In the genomic region with DNA sequence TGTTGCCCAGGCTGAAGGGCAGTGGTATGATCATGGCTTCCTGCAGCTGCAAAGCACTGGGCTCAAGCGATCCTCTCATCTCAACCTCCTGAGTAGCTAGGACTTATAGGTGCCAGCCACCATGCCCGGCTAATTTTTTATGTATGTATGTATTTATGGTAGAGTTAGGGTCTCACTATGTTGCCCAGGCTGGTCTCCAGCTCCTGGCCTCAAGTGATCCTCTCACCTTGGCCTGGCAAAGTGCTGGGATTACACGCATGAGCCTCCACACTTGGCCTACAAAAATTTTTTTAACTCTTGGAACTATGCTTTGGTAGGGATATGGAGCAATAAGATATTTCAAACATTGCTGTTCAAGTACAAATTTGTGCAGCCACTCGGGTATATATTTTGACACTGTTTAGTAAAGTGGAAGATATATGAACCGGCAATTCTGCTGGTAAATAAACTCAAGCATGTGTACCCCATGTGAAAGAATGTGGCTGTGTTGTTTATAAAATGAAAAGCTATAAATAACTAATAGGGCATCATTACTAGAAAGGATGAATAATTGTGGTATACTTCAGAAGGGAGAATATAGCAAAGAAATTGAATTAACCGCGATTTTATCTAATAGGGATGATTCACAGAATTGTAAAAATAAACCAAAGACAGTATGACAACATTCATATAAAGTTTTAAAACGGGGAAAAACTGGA, we compare ENCODE assay signal across 8 cellular contexts. TPM values are rescaled to one million over a fixed set of nuclear protein-coding genes. Genes with fewer than 3 reads are reported as not detected.
A peak's percentile ranks its signal among the peaks of the same experiment; 100 is the strongest.
DNase-seq lines count a peak whose midpoint lies in the region; ATAC-seq and TF ChIP-seq lines count a peak whose summit lies in the region.

No MANE protein-coding gene starts in this region.

- H3K27ac ChIP-seq in ACC112 (ENCODE audit: low read depth, low read length) (no peak overlapping the region), HL-60 (replicated peaks) (peak overlapping the region; percentile 91), breast epithelium (peak overlapping the region; percentile 97)

- peaks cover 13% of the 10 kb centered on the region for H3K79me2 ChIP-seq in ACC112 (ENCODE audit: control insufficient read depth, insufficient read depth, low read length, unreplicated experiment)

- peaks cover 5% of the 10 kb centered on the region for H3K4me1 ChIP-seq in ACC112 (ENCODE audit: control insufficient read depth, insufficient read depth, low read length, unreplicated experiment)
- H3K4me1 ChIP-seq in breast epithelium: peaks cover 0 to 6% of the 10 kb centered on the region in 2 donors
- peaks cover 8% of the 10 kb centered on the region for H3K4me1 ChIP-seq in mucosa of stomach (ENCODE audit: control insufficient read depth, insufficient read depth, low read length)

- H3K9me3 ChIP-seq in breast epithelium (peaks cover 0 to 13% of the 10 kb centered on the region in 2 donors), mucosa of stomach (ENCODE audit: control insufficient read depth, low read length) (no peaks in the 10 kb centered on the region)

- no peak for TF ChIP-seq CTCF in HL-60 (IDR thresholded peaks at IDR 0.05; ENCODE audit: insufficient read depth, low read length)
- no peak for TF ChIP-seq CTCF in breast epithelium (IDR thresholded peaks at IDR 0.05)

- intact Hi-C loops in breast epithelium (cut with DNase I; ENCODE audit: low total_unique reads): no loop called here

- H3K36me3 ChIP-seq in ACC112 (ENCODE audit: insufficient read depth, low read length): no peaks in the 10 kb centered on the region
- H3K36me3 ChIP-seq in breast epithelium: no peaks in the 10 kb centered on the region
- H3K36me3 ChIP-seq in mucosa of stomach (ENCODE audit: control insufficient read depth, insufficient read depth, low read length): no peaks in the 10 kb centered on the region

- no peak for ATAC-seq in GM19351 (IDR thresholded peaks at IDR 0.05; ENCODE audit: unreplicated experiment)
- no peak for ATAC-seq in HG03378 (IDR thresholded peaks at IDR 0.05; ENCODE audit: unreplicated experiment)
- ATAC-seq in HG03457 (IDR thresholded peaks at IDR 0.05; ENCODE audit: unreplicated experiment): no peak

- no peak for TF ChIP-seq POLR2A in breast epithelium (IDR thresholded peaks at IDR 0.05)

- peak overlapping the region; percentile 89 for H3K9ac ChIP-seq in mucosa of stomach (ENCODE audit: low read length)

- H2AFZ ChIP-seq in ACC112 (ENCODE audit: low read length, unreplicated experiment): peak overlapping the region; percentile 99

- H3K27me3 ChIP-seq in ACC112 (ENCODE audit: insufficient read depth, low read length) (no peaks in the 10 kb centered on the region), HL-60 (ENCODE audit: insufficient read depth, poor library complexity, severe bottlenecking) (no peaks in the 10 kb centered on the region), breast epithelium (no peaks in the 10 kb centered on the region), mucosa of stomach (ENCODE audit: control insufficient read depth, insufficient read depth, low read length) (no peaks in the 10 kb centered on the region)

- H3K4me3 ChIP-seq in ACC112 (ENCODE audit: low read depth, low read length): peak overlapping the region; percentile 95
- H3K4me3 ChIP-seq in HL-60 (replicated peaks; ENCODE audit: insufficient read depth, low read length): peak overlapping the region; percentile 68
- H3K4me3 ChIP-seq in breast epithelium: peak overlapping the region; percentile 70 to 85 (median 78)
- H3K4me3 ChIP-seq in mucosa of stomach (ENCODE audit: low read length): peak overlapping the region; percentile 95

- DNase-seq in HL-60 (ENCODE audit: low read depth in 1 of 2, low spot score in 1 of 2) (no peak), breast epithelium (ENCODE audit: low spot score in 2 of 2) (no peak), midbrain (lab: John Stamatoyannopoulos, UW) (no peak)

RNA-seq across cellular contexts. Expression of gene ZNF566, which starts 1.1 kb away (rescaled TPM):
- total RNA-seq in breast epithelium: 10 to 100 TPM; 10.2 to 14.7 (median 11.4) TPM

RNA-seq across cellular contexts. Expression of gene ZNF260, which starts 39.8 kb away (rescaled TPM):
- 10 to 100 TPM in 2 of 3 donors, 1 to 10 TPM in 1; 9.1 to 35.6 (median 22.0) TPM for total RNA-seq in breast epithelium
